In genomic region chr2:31227110-31227509, GRCh38 we compare ENCODE assay signal across 1 cellular context.
TF ChIP-seq lines count a peak whose summit lies in the region.

No MANE protein-coding gene starts in this region.

TF ChIP-seq in GM23338, 12 proteins besides CTCF, POLR2A, EP300 and RAD21 (continued from another document):
- TF ChIP-seq EZH2phosphoT487 (IDR thresholded peaks at IDR 0.05; ENCODE audit: unreplicated experiment) (no peak), EZH2 (IDR thresholded peaks at IDR 0.05; ENCODE audit: low read depth, unreplicated experiment) (no peak), CREB1 (CRISPR knock-in tag; IDR thresholded peaks at IDR 0.05; ENCODE audit: low read depth) (no peak), REST (IDR thresholded peaks at IDR 0.05; ENCODE audit: unreplicated experiment) (no peak), JUNB (IDR thresholded peaks at IDR 0.05; ENCODE audit: unreplicated experiment) (no peak)
- TF ChIP-seq, protein P1, sequence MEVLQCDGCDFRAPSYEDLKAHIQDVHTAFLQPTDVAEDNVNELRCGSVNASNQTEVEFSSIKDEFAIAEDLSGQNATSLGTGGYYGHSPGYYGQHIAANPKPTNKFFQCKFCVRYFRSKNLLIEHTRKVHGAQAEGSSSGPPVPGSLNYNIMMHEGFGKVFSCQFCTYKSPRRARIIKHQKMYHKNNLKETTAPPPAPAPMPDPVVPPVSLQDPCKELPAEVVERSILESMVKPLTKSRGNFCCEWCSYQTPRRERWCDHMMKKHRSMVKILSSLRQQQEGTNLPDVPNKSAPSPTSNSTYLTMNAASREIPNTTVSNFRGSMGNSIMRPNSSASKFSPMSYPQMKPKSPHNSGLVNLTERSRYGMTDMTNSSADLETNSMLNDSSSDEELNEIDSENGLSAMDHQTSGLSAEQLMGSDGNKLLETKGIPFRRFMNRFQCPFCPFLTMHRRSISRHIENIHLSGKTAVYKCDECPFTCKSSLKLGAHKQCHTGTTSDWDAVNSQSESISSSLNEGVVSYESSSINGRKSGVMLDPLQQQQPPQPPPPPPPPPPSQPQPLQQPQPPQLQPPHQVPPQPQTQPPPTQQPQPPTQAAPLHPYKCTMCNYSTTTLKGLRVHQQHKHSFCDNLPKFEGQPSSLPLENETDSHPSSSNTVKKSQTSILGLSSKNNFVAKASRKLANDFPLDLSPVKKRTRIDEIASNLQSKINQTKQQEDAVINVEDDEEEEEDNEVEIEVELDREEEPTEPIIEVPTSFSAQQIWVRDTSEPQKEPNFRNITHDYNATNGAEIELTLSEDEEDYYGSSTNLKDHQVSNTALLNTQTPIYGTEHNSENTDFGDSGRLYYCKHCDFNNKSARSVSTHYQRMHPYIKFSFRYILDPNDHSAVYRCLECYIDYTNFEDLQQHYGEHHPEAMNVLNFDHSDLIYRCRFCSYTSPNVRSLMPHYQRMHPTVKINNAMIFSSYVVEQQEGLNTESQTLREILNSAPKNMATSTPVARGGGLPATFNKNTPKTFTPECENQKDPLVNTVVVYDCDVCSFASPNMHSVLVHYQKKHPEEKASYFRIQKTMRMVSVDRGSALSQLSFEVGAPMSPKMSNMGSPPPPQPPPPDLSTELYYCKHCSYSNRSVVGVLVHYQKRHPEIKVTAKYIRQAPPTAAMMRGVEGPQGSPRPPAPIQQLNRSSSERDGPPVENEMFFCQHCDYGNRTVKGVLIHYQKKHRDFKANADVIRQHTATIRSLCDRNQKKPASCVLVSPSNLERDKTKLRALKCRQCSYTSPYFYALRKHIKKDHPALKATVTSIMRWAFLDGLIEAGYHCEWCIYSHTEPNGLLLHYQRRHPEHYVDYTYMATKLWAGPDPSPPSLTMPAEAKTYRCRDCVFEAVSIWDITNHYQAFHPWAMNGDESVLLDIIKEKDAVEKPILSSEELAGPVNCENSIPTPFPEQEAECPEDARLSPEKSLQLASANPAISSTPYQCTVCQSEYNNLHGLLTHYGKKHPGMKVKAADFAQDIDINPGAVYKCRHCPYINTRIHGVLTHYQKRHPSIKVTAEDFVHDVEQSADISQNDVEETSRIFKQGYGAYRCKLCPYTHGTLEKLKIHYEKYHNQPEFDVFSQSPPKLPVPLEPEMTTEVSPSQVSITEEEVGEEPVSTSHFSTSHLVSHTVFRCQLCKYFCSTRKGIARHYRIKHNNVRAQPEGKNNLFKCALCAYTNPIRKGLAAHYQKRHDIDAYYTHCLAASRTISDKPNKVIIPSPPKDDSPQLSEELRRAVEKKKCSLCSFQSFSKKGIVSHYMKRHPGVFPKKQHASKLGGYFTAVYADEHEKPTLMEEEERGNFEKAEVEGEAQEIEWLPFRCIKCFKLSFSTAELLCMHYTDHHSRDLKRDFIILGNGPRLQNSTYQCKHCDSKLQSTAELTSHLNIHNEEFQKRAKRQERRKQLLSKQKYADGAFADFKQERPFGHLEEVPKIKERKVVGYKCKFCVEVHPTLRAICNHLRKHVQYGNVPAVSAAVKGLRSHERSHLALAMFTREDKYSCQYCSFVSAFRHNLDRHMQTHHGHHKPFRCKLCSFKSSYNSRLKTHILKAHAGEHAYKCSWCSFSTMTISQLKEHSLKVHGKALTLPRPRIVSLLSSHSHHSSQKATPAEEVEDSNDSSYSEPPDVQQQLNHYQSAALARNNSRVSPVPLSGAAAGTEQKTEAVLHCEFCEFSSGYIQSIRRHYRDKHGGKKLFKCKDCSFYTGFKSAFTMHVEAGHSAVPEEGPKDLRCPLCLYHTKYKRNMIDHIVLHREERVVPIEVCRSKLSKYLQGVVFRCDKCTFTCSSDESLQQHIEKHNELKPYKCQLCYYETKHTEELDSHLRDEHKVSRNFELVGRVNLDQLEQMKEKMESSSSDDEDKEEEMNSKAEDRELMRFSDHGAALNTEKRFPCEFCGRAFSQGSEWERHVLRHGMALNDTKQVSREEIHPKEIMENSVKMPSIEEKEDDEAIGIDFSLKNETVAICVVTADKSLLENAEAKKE (CRISPR knock-in tag; IDR thresholded peaks at IDR 0.05): no peak
